In genomic region chr6:32047855-32048766, GRCh38 we compare ENCODE assay signal across 8 cellular contexts. TPM values are rescaled to one million over a fixed set of nuclear protein-coding genes. Genes with fewer than 3 reads are reported as not detected.
A peak's percentile ranks its signal among the peaks of the same experiment; 100 is the strongest.
DNase-seq lines count a peak whose midpoint lies in the region; ATAC-seq lines count a peak whose summit lies in the region.

No MANE protein-coding gene starts in this region.

- peaks cover 7% of the 10 kb centered on the region for H3K4me1 Mint-ChIP-seq in central memory CD8-positive, alpha-beta T cell

- H3K36me3 Mint-ChIP-seq in central memory CD8-positive, alpha-beta T cell (ENCODE audit: insufficient read depth), result peaks cover 3% of the 10 kb centered on the region

- peak overlapping the region; percentile 23 for H3K4me3 Mint-ChIP-seq in central memory CD8-positive, alpha-beta T cell

- peak; percentile 53 for DNase-seq in G401 (ENCODE audit: low spot score)
- peak; percentile 62 for DNase-seq in M059J (ENCODE audit: low read depth)
- DNase-seq in central memory CD8-positive, alpha-beta T cell (ENCODE audit: low spot score in 2 of 2), result peak; percentile 45 to 69
- DNase-seq in left colon, result peak; percentile 58 to 79
- DNase-seq in stimulated activated CD4-positive, alpha-beta T cell treated with anti-CD3 and anti-CD28 coated beads, Interleukin-4, amount 100 ng/mL, for 24 hours, result peak; percentile 73
- no peak for DNase-seq in SHP77 treated with DMSO at 0.1 percent for 48 hours (lab: John Stamatoyannopoulos, UW)

- peak; percentile 73 to 82 for ATAC-seq in activated CD4-positive, CD25-positive, alpha-beta regulatory T cell treated with anti-CD3 and anti-CD28 coated beads, Interleukin-2, amount 50 U/mL, for 24 hours
- ATAC-seq in central memory CD8-positive, alpha-beta T cell (replicated peaks; ENCODE audit: extremely low read depth, poor library complexity, severe bottlenecking), result peak; percentile 72
- ATAC-seq in left colon (peak; percentile 92), HG03159 (IDR thresholded peaks at IDR 0.05; ENCODE audit: unreplicated experiment) (no peak)

- intact Hi-C loops in left colon (cut with DNase I, micrococcal nuclease), result no loop called here

- in situ Hi-C loops in G401 (cut with HindIII; ENCODE audit: low sequenced_read_pairs), result no loop called here

- H3K27ac Mint-ChIP-seq in central memory CD8-positive, alpha-beta T cell (ENCODE audit: low read depth), result peak overlapping the region; percentile 67

- H3K9me3 Mint-ChIP-seq in central memory CD8-positive, alpha-beta T cell, result no peaks in the 10 kb centered on the region

- H3K27me3 Mint-ChIP-seq in central memory CD8-positive, alpha-beta T cell, result no peaks in the 10 kb centered on the region

RNA-seq across cellular contexts. Expression of gene CYP21A2, which starts 9.9 kb away (rescaled TPM):
- not detected in 2 replicates for total RNA-seq in G401 (2014; rRNA removed; shearing (Covaris generic))
- total RNA-seq in M059J (2014; rRNA removed; shearing (Covaris generic)), result not detected in 2 replicates
- total RNA-seq in left colon, result under 1 TPM in 1 of 2 donors, not detected in 1; 0.15 TPM

RNA-seq across cellular contexts. Expression of gene C4B, which starts 33.5 kb away (rescaled TPM):
- total RNA-seq in G401 (2014; rRNA removed; shearing (Covaris generic)), result 0.78 and 0.86 TPM in 2 replicates
- total RNA-seq in M059J (2014; rRNA removed; shearing (Covaris generic)), result 3.0 and 3.1 TPM in 2 replicates
- total RNA-seq in left colon, result 10 to 100 TPM in 1 of 2 donors, 1 to 10 TPM in 1; 3.8 to 31.2 TPM
